8 cellular contexts compared by ENCODE assay signal in the genomic region with DNA sequence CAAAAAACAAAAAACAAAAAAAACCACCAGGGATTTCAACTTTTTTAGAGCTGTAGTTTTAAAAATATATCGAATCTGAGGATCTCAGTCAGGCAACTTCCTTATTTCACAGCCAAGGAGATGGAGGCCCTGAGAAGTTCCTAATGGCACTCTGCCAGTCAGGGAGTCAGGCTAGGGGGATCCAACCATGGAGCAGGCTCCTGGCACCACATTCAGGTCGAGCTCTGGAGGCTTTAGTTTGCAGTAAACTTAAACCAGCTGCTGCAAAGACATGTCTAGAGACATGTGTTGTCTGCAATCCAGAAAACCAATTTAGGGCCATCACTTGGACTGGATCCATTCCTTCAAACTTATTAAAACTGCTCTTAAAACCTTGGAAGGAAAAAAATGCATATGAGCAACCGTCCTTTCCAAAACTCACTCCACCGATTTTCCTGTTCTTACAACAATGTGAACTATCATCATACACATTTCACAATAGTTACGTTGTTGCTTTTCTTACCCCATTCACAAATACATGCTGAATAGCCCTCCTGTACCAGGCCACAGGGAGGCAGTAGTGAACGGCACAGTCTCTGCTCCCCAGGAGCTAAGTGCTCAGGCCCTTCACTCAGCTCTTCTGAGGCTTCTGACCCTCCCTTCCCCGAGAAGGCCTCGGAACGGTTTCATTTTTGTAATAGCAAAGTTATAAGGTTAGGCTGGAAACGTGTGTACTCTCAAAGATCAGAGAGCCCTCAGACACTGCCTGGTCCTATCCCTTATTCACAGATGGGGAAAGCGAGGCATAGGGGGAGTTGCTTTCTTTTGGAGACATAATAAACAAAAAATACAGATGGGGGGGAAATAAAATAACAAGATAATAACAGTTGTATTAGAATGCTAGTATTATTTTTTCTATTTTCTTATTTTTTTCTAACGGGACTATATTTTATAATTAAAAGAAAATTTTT. TPM values are rescaled to one million over a fixed set of nuclear protein-coding genes. Genes with fewer than 3 reads are reported as not detected.
A peak's percentile ranks its signal among the peaks of the same experiment; 100 is the strongest.
DNase-seq lines count a peak whose midpoint lies in the region; ATAC-seq and TF ChIP-seq lines count a peak whose summit lies in the region.

No MANE protein-coding gene starts in this region.

- no peak for ATAC-seq in GM21390 (IDR thresholded peaks at IDR 0.05; ENCODE audit: unreplicated experiment)

- no peak overlapping the region for H3K4me3 ChIP-seq in GM12865 (ENCODE audit: low read depth, low read length)

- peak; percentile 51 for TF ChIP-seq CTCF in GM12865 (IDR thresholded peaks at IDR 0.05; ENCODE audit: insufficient read depth, low read depth, low read length, missing control alignments)

- peak; percentile 55 for DNase-seq in GM12865 (ENCODE audit: low read depth)
- peak; percentile 49 for DNase-seq in NCI-H2227 (lab: John Stamatoyannopoulos, UW; ENCODE audit: unreplicated experiment)
- peak; percentile 57 to 72 for DNase-seq in activated T-cell treated with anti-CD3 and anti-CD28 coated beads, Interleukin-2, amount 50 U/mL, for 48 hours
- DNase-seq in germinal center (ENCODE audit: low spot score), result peak; percentile 49
- DNase-seq in renal cortical epithelial cell (ENCODE audit: low read depth), result peak; percentile 29
- DNase-seq in NCI-H2171 treated with DMSO at 0.1 percent for 48 hours (lab: John Stamatoyannopoulos, UW), result no peak
- DNase-seq in activated effector memory CD4-positive, alpha-beta T cell treated with Interleukin-2 at 50 U/mL for 16 hours, result no peak

RNA-seq across cellular contexts. Expression of gene RFT1, which starts 20.1 kb away (rescaled TPM):
- 15.0 and 16.5 TPM in 2 replicates for total RNA-seq in renal cortical epithelial cell

RNA-seq across cellular contexts. Expression of gene PRKCD, which starts 50.9 kb away (rescaled TPM):
- 4.0 and 14.1 TPM in 2 replicates for total RNA-seq in renal cortical epithelial cell

Comparison
In these comparisons a context has a peak if more than half of its experiments do, and no peak if none do; other contexts are left out.
1. DNase-seq: peak in GM12865 (single experiment), NCI-H2227 (single experiment), activated T-cell treated with anti-CD3 and anti-CD28 coated beads, Interleukin-2, amount 50 U/mL, for 48 hours (2 of 2), germinal center (single experiment) and renal cortical epithelial cell (single experiment); none in NCI-H2171 treated with DMSO at 0.1 percent for 48 hours (single experiment) and activated effector memory CD4-positive, alpha-beta T cell treated with Interleukin-2 at 50 U/mL for 16 hours (single experiment).